Comparison of ENCODE assay signal across 8 cellular contexts in genomic region chr19:5131031-5131865, GRCh38.
DNase-seq lines count a peak whose midpoint lies in the region; ATAC-seq and TF ChIP-seq lines count a peak whose summit lies in the region.

No MANE protein-coding gene starts in this region.

- TF ChIP-seq POLR2A in GM15510 (IDR thresholded peaks at IDR 0.05; ENCODE audit: borderline replicate concordance, extremely low read depth, insufficient read length), result peak; percentile 64

- no peak for TF ChIP-seq CTCF in mucosa of descending colon (IDR thresholded peaks at IDR 0.05)

- intact Hi-C loops in mucosa of descending colon (cut with DNase I, micrococcal nuclease), result no loop called here

- peak; percentile 37 for ATAC-seq in GM21723 (IDR thresholded peaks at IDR 0.05; ENCODE audit: unreplicated experiment)
- peak; percentile 48 for ATAC-seq in mucosa of descending colon

- no peaks in the 10 kb centered on the region for H3K9me3 ChIP-seq in mucosa of descending colon

- H3K4me3 ChIP-seq in mucosa of descending colon, result no peak overlapping the region

- DNase-seq in NCI-H510A treated with DMSO at 0.1 percent for 48 hours (lab: John Stamatoyannopoulos, UW) (peak; percentile 39), mucosa of descending colon (peak in 2 of 3 donors; percentile 16 to 72), T1000 (lab: John Stamatoyannopoulos, UW) (no peak), DMS114 treated with DMSO at 0.1 percent for 48 hours (lab: John Stamatoyannopoulos, UW; ENCODE audit: unreplicated experiment) (no peak), 8988T (no peak), dedifferentiated amniotic fluid mesenchymal stem cell (ENCODE audit: extremely low spot score) (no peak)

- no peaks in the 10 kb centered on the region for H3K36me3 ChIP-seq in mucosa of descending colon (ENCODE audit: low read depth)

- H3K4me1 ChIP-seq in mucosa of descending colon (ENCODE audit: low read depth), result no peaks in the 10 kb centered on the region

Comparison
In these comparisons a context has a peak if more than half of its experiments do, and no peak if none do; other contexts are left out.
1. DNase-seq: peak in NCI-H510A treated with DMSO at 0.1 percent for 48 hours (single experiment) and mucosa of descending colon (2 of 3); none in T1000 (single experiment), DMS114 treated with DMSO at 0.1 percent for 48 hours (single experiment), 8988T (single experiment) and dedifferentiated amniotic fluid mesenchymal stem cell (single experiment).